In the genomic region with DNA sequence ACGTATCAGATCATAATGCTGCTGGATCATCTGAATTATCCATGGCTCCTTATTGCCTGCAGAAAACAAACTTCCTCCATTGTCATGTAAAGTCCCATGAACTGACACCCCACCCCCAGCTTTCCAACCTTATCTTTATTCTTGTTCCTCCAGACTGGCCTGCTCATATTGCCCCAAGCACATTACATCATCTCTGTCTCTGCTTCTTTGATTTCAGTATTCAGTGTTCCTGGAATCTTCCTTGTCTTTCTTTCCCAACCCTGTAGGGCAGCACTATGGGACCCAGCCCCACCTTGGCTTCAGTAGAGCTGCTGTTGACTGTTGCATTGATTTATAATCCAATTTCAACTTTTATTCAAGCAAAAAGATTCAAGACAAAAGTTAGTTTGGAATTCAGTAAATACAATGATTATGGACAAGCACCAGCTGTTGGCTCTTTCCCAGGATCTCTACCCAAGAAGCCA, we compare ENCODE assay signal across 18 cellular contexts.
DNase-seq lines count a peak whose midpoint lies in the region; ATAC-seq, FAIRE-seq and TF ChIP-seq lines count a peak whose summit lies in the region.
"Had no signal": no experiment of that assay in that cellular context is flagged by ENCODE, and none has a peak within 500 bp of the region (broad histone marks: within the 10 kb centered on the region; RNA-seq: fewer than 3 reads in every experiment).

No MANE protein-coding gene starts in this region.

- no peak overlapping the region for H3K23ac ChIP-seq in H1 (ENCODE audit: insufficient read length)

- no peak overlapping the region for H2AK5ac ChIP-seq in H1 (ENCODE audit: low read depth, low read length)

- H3K4me1 ChIP-seq in H1 (replicated peaks in 1 of 4; ENCODE audit: control insufficient read depth in 3 of 4, insufficient read depth in 4 of 4, low read length in 3 of 4) (peaks cover 0 to 9% (median 5%) of the 10 kb centered on the region in 4 experiments; a peak in 3 of 7 replicates), mucosa of descending colon (ENCODE audit: low read depth) (peaks cover 25% of the 10 kb centered on the region), spleen (peaks cover 5 to 29% (median 16%) of the 10 kb centered on the region in 6 donors), Peyer's patch (peaks cover 0 to 22% (median 0%) of the 10 kb centered on the region in 4 donors)

- H3K27ac ChIP-seq in H1 (ENCODE audit: low read depth, low read length), result no peak overlapping the region
- no peak overlapping the region for H3K27ac ChIP-seq in spleen
- H3K27ac ChIP-seq in Peyer's patch, result no peak overlapping the region
- H3K27ac ChIP-seq: pancreas had no signal

- no peaks in the 10 kb centered on the region for H3K23me2 ChIP-seq in H1 (ENCODE audit: low read depth, low read length)

- H2BK12ac ChIP-seq in H1 (ENCODE audit: low read depth, low read length), result no peak overlapping the region

- no peak overlapping the region for H2BK15ac ChIP-seq in H1 (ENCODE audit: low read length)

- TF ChIP-seq CTCF in H1 (IDR thresholded peaks at IDR 0.05; ENCODE audit: control extremely low read depth in 1 of 3, insufficient read depth in 1 of 3, low read depth in 1 of 3, low read length in 3 of 3) (no peak), mucosa of descending colon (IDR thresholded peaks at IDR 0.05) (no peak), spleen (IDR thresholded peaks at IDR 0.05 in 8 of 11, conservative IDR thresholded peaks at IDR 0.05 in 3 of 11) (no peak), Peyer's patch (IDR thresholded peaks at IDR 0.05) (no peak)

- no peaks in the 10 kb centered on the region for H3K36me3 ChIP-seq in H1 (ENCODE audit: control insufficient read depth in 2 of 4, insufficient read depth in 4 of 4, low read length in 3 of 4)
- no peaks in the 10 kb centered on the region for H3K36me3 ChIP-seq in mucosa of descending colon (ENCODE audit: low read depth)
- H3K36me3 ChIP-seq in spleen, result no peaks in the 10 kb centered on the region
- H3K36me3 ChIP-seq in Peyer's patch, result no peaks in the 10 kb centered on the region
- H3K36me3 ChIP-seq: esophagus muscularis mucosa, pancreas, tibial nerve had no signal

- no peak overlapping the region for H4K5ac ChIP-seq in H1 (ENCODE audit: insufficient read length, low read depth, low read length)

- H3K9ac ChIP-seq in H1 (replicated peaks in 1 of 4; ENCODE audit: extremely low read depth in 1 of 4, low read depth in 3 of 4, low read length in 3 of 4), result no peak overlapping the region

- POLR2A ChIA-PET in H1 (lab: Charles Lee; ENCODE audit: partially characterized antibody), result no interaction called here

- no peak overlapping the region for H2BK120ac ChIP-seq in H1 (replicated peaks; ENCODE audit: low read depth, low read length)

- intact Hi-C loops in mucosa of descending colon (cut with DNase I, micrococcal nuclease) (no loop called here), spleen (cut with DNase I; ENCODE audit: low total_unique reads) (no loop called here)

- no peaks in the 10 kb centered on the region for H3K9me3 ChIP-seq in H1 (ENCODE audit: insufficient read depth in 2 of 2, low read depth in 1 of 2, low read length in 1 of 2)
- no peaks in the 10 kb centered on the region for H3K9me3 ChIP-seq in mucosa of descending colon
- H3K9me3 ChIP-seq in spleen, result no peaks in the 10 kb centered on the region
- no peaks in the 10 kb centered on the region for H3K9me3 ChIP-seq in Peyer's patch
- H3K9me3 ChIP-seq: esophagus muscularis mucosa, pancreas, tibial nerve had no signal

- 0 out of 2 replicates have a peak overlapping the region, but pooled peaks have one; percentile 44 for H2BK20ac ChIP-seq in H1 (ENCODE audit: low read length)

- 82% methylated on average over 1 of the region's 1 CpG; no CpG with 5 or more reads in 1 of the 2 experiments for WGBS in H1 (ENCODE audit: extremely low coverage in 1 of 2, insufficient coverage in 1 of 2, insufficient read length in 1 of 2, insufficient replicate concordance in 2 of 2, low coverage in 1 of 2, low lambda C conversion rate in 2 of 2, missing lambda C conversion rate in 1 of 2), 2 experiments
- WGBS in spleen, 5 donors, result 90 to 97% (median 96%) methylated on average over 1 of the region's 1 CpG

- DNase-seq in CD1c-positive myeloid dendritic cell (ENCODE audit: extremely low spot score) (peak; percentile 34), M059J (ENCODE audit: low read depth) (peak; percentile 82), H1 (ENCODE audit: low read depth in 1 of 2, low spot score in 2 of 2) (no peak), mucosa of descending colon (peak in 1 of 3 donors; percentile 64), spleen (no peak), Peyer's patch (no peak)
- DNase-seq: activated naive CD4-positive, alpha-beta T cell; DMS79; midbrain; NCI-H2029 treated with DMSO at 0.1 percent for 48 hours; NCI-H748 treated with DMSO at 0.1 percent for 48 hours; pancreas; stimulated activated CD4-positive, alpha-beta T cell treated with anti-CD3 and anti-CD28 coated beads, Interleukin-1b, Interleukin-23, amount 100 ng/mL, for 48 hours had no signal

- no peak overlapping the region for H3K14ac ChIP-seq in H1 (ENCODE audit: insufficient read length)

- H3K27me3 ChIP-seq in H1 (replicated peaks in 1 of 4; ENCODE audit: control insufficient read depth in 3 of 4, extremely low read depth in 1 of 4, insufficient read depth in 3 of 4, low read length in 3 of 4) (no peaks in the 10 kb centered on the region; a peak in 1 of 7 replicates), spleen (replicated peaks in 1 of 7) (no peaks in the 10 kb centered on the region), Peyer's patch (no peaks in the 10 kb centered on the region)
- H3K27me3 ChIP-seq: esophagus muscularis mucosa, pancreas, tibial nerve had no signal

- no peaks in the 10 kb centered on the region for H3K79me2 ChIP-seq in H1 (ENCODE audit: control insufficient read depth in 1 of 2, insufficient read depth in 2 of 2, low read length in 2 of 2)

- H4K91ac ChIP-seq in H1 (replicated peaks; ENCODE audit: insufficient read length, low read length), result no peak overlapping the region

- no peak for TF ChIP-seq RAD21 in H1 (IDR thresholded peaks at IDR 0.05 in 1 of 2, conservative IDR thresholded peaks at IDR 0.05 in 1 of 2; ENCODE audit: low read depth in 2 of 2, low read length in 2 of 2)

- H2AFZ ChIP-seq in H1 (ENCODE audit: low read length), result 0 out of 2 replicates have a peak overlapping the region, but pooled peaks have one; percentile 30

- no peak overlapping the region for H2BK5ac ChIP-seq in H1 (ENCODE audit: low read depth, low read length)

- H4K8ac ChIP-seq in H1 (ENCODE audit: extremely low read depth, insufficient read depth, low read length), result no peak overlapping the region

- TF ChIP-seq EP300 in H1 (IDR thresholded peaks at IDR 0.05; ENCODE audit: borderline replicate concordance in 1 of 2, low read depth in 2 of 2, low read length in 2 of 2), result no peak

- no peak overlapping the region for H3K4ac ChIP-seq in H1 (replicated peaks; ENCODE audit: insufficient read length, low read depth, low read length)

- no peak overlapping the region for H3K4me2 ChIP-seq in H1 (ENCODE audit: insufficient read depth in 1 of 2, low read depth in 2 of 2, low read length in 2 of 2)

- TF ChIP-seq POLR2A in H1 (IDR thresholded peaks at IDR 0.05; ENCODE audit: control extremely low read depth in 1 of 2, low read depth in 2 of 2, low read length in 2 of 2) (no peak), spleen (IDR thresholded peaks at IDR 0.05) (no peak), Peyer's patch (IDR thresholded peaks at IDR 0.05) (no peak)

- FAIRE-seq in H1 (lab: Jason Lieb, UNC), result no peak
- FAIRE-seq: GM12878, pancreas had no signal

- H3K79me1 ChIP-seq in H1 (ENCODE audit: low read depth, low read length), result no peaks in the 10 kb centered on the region

- ATAC-seq in mucosa of descending colon (peak; percentile 81), HG02623 (IDR thresholded peaks at IDR 0.05; ENCODE audit: unreplicated experiment) (no peak), HG03460 (IDR thresholded peaks at IDR 0.05; ENCODE audit: unreplicated experiment) (no peak)
- ATAC-seq: GM12878 had no signal

- H4K20me1 ChIP-seq in H1 (replicated peaks in 1 of 2; ENCODE audit: control insufficient read depth in 1 of 2, insufficient read depth in 2 of 2, low read length in 2 of 2), result no peaks in the 10 kb centered on the region

- CTCF ChIA-PET in H1 (lab: Charles Lee; ENCODE audit: partially characterized antibody), result no interaction called here

- no peak overlapping the region for H3K18ac ChIP-seq in H1 (ENCODE audit: extremely low read depth, low read length)

- H3K56ac ChIP-seq in H1 (replicated peaks; ENCODE audit: insufficient read length, low read depth, low read length), result no peak overlapping the region

- no peak overlapping the region for H3K4me3 ChIP-seq in H1 (ENCODE audit: extremely low read depth in 1 of 4, insufficient read depth in 2 of 4, low read depth in 3 of 4, low read length in 4 of 4)
- no peak overlapping the region for H3K4me3 ChIP-seq in mucosa of descending colon
- H3K4me3 ChIP-seq in spleen, result no peak overlapping the region
- no peak overlapping the region for H3K4me3 ChIP-seq in Peyer's patch
- H3K4me3 ChIP-seq: esophagus muscularis mucosa, GM12878, pancreas, tibial nerve had no signal

TF ChIP-seq in H1, 55 proteins besides CTCF, POLR2A, EP300 and RAD21:
- 0 out of 2 replicates have a peak, but pooled peaks have one; percentile 19 for TF ChIP-seq POU5F1 (IDR thresholded peaks at IDR 0.05; ENCODE audit: low read depth, low read length)
- TF ChIP-seq, protein P1, sequence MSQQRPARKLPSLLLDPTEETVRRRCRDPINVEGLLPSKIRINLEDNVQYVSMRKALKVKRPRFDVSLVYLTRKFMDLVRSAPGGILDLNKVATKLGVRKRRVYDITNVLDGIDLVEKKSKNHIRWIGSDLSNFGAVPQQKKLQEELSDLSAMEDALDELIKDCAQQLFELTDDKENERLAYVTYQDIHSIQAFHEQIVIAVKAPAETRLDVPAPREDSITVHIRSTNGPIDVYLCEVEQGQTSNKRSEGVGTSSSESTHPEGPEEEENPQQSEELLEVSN (IDR thresholded peaks at IDR 0.05), result no peak

Comparison
In these comparisons a context has a peak if more than half of its experiments do, and no peak if none do; other contexts are left out.
1. DNase-seq: peak in CD1c-positive myeloid dendritic cell (single experiment) and M059J (single experiment); none in H1 (0 of 2), spleen (single experiment) and Peyer's patch (0 of 3).